Comparison of ENCODE assay signal across 36 cellular contexts in genomic region chr1:233610628-233611027, GRCh38. TPM values are rescaled to one million over a fixed set of nuclear protein-coding genes. Genes with fewer than 3 reads are reported as not detected.
"Had no signal": no experiment of that assay in that cellular context is flagged by ENCODE, and none has a peak within 500 bp of the region (broad histone marks: within the 10 kb centered on the region; RNA-seq: fewer than 3 reads in every experiment).

No MANE protein-coding gene starts in this region.

- H3K36me3 ChIP-seq: MG63 had no signal

- H3K4me3 ChIP-seq: MG63 had no signal

- DNase-seq: Karpas-422, Kasumi-1, MG63, MM.1S, MV-4-11, NCI-H1048, NCI-H1092, NCI-H1092 treated with DMSO at 0.1 percent for 48 hours, NCI-H1105, NCI-H1105 treated with DMSO at 0.1 percent for 48 hours, NCI-H1417, NCI-H1417 treated with DMSO at 0.1 percent for 48 hours, NCI-H1436, NCI-H1436 treated with DMSO at 0.1 percent for 48 hours, NCI-H146, NCI-H1694, NCI-H1694 treated with DMSO at 0.1 percent for 48 hours, NCI-H187, NCI-H187 treated with DMSO at 0.1 percent for 48 hours, NCI-H1930, NCI-H2029, NCI-H2081, NCI-H2081 treated with DMSO at 0.1 percent for 48 hours, NCI-H2107, NCI-H2171, NCI-H2171 treated with DMSO at 0.1 percent for 48 hours, NCI-H2227 treated with DMSO at 0.1 percent for 48 hours, NCI-H226, NCI-H345, NCI-H446, NCI-H446 treated with DMSO at 0.1 percent for 48 hours, NCI-H510A, NCI-H510A treated with DMSO at 0.1 percent for 48 hours, NCI-H524, NCI-H524 treated with DMSO at 0.1 percent for 48 hours had no signal

- H3K9me3 ChIP-seq: MG63 had no signal

RNA-seq across cellular contexts. Expression of gene KCNK1, which starts 3.3 kb away (rescaled TPM):
- total RNA-seq: LHCN-M2 had no signal
